In genomic region chr11:1773711-1774550, GRCh38 we compare ENCODE assay signal across 20 cellular contexts. TPM values are rescaled to one million over a fixed set of nuclear protein-coding genes. Genes with fewer than 3 reads are reported as not detected.
A peak's percentile ranks its signal among the peaks of the same experiment; 100 is the strongest.
DNase-seq lines count a peak whose midpoint lies in the region; ATAC-seq and TF ChIP-seq lines count a peak whose summit lies in the region.
"Had no signal": no experiment of that assay in that cellular context is flagged by ENCODE, and none has a peak within 500 bp of the region (broad histone marks: within the 10 kb centered on the region; RNA-seq: fewer than 3 reads in every experiment).

No MANE protein-coding gene starts in this region.

- H3K4me1 Mint-ChIP-seq in T-helper 17 cell: peaks cover 24% of the 10 kb centered on the region
- peaks cover 56 to 62% of the 10 kb centered on the region in 2 donors for H3K4me1 Mint-ChIP-seq in natural killer cell treated with Interleukin-12 subunit alpha and Interleukin-12 subunit beta and Interleukin-15 and Interleukin-18, amount 100 ng/mL, for 72 hours (ENCODE audit: low read depth in 2 of 2)

- TF ChIP-seq CTCF in right atrium auricular region (IDR thresholded peaks at IDR 0.05): no peak

- H3K9me3 ChIP-seq in right atrium auricular region (no peaks in the 10 kb centered on the region), T-helper 17 cell (ENCODE audit: control insufficient read depth, low read length, poor library complexity, severe bottlenecking) (no peaks in the 10 kb centered on the region)

- H3K36me3 Mint-ChIP-seq in T-helper 17 cell (ENCODE audit: low read depth): no peaks in the 10 kb centered on the region
- no peaks in the 10 kb centered on the region for H3K36me3 Mint-ChIP-seq in natural killer cell treated with Interleukin-12 subunit alpha and Interleukin-12 subunit beta and Interleukin-15 and Interleukin-18, amount 100 ng/mL, for 72 hours
- H3K36me3 Mint-ChIP-seq: activated naive CD8-positive, alpha-beta T cell had no signal

- no peaks in the 10 kb centered on the region for H3K27me3 ChIP-seq in right atrium auricular region
- H3K27me3 ChIP-seq: hepatocyte had no signal

- peak overlapping the region; percentile 61 for H3K27ac Mint-ChIP-seq in T-helper 17 cell
- peak overlapping the region; percentile 95 to 96 for H3K27ac Mint-ChIP-seq in natural killer cell treated with Interleukin-12 subunit alpha and Interleukin-12 subunit beta and Interleukin-15 and Interleukin-18, amount 100 ng/mL, for 72 hours
- H3K27ac Mint-ChIP-seq: activated naive CD8-positive, alpha-beta T cell; progenitor cell of endocrine pancreas had no signal

- intact Hi-C loops in cardiac septum (cut with DNase I): no loop called here

- DNase-seq in cardiac septum (ENCODE audit: low spot score) (peak; percentile 68), right atrium auricular region (ENCODE audit: low spot score) (no peak), T-helper 17 cell (no peak), Ammon's horn (ENCODE audit: low spot score) (no peak), ureter (ENCODE audit: low spot score) (no peak)
- no peak for DNase-seq in natural killer cell treated with Interleukin-12 subunit alpha and Interleukin-12 subunit beta and Interleukin-15 and Interleukin-18, amount 100 ng/mL, for 72 hours (ENCODE audit: low spot score)
- DNase-seq in activated CD4-positive, alpha-beta T cell treated with anti-CD3 and anti-CD28 coated beads, Interleukin-2, amount 50 U/mL, for 1 hour: no peak
- DNase-seq: activated CD4-positive, alpha-beta T cell treated with anti-CD3 and anti-CD28 coated beads for 4 hours; DMS79; HCEC 1CT; KBM-7; mammary epithelial cell; NCI-H2081; NK-92 treated with Interleukin-12 subunit alpha and Interleukin-12 subunit beta, amount 100 ng/mL, for 24 hours; small intestine; stimulated activated CD4-positive, alpha-beta T cell treated with anti-CD3 and anti-CD28 coated beads, Interleukin-4, amount 100 ng/mL, for 24 hours had no signal

- no peaks in the 10 kb centered on the region for H3K27me3 Mint-ChIP-seq in T-helper 17 cell
- no peaks in the 10 kb centered on the region for H3K27me3 Mint-ChIP-seq in natural killer cell treated with Interleukin-12 subunit alpha and Interleukin-12 subunit beta and Interleukin-15 and Interleukin-18, amount 100 ng/mL, for 72 hours
- H3K27me3 Mint-ChIP-seq: activated naive CD8-positive, alpha-beta T cell had no signal

- peaks cover 3% of the 10 kb centered on the region for H3K9me3 Mint-ChIP-seq in natural killer cell treated with Interleukin-12 subunit alpha and Interleukin-12 subunit beta and Interleukin-15 and Interleukin-18, amount 100 ng/mL, for 72 hours

- no peak overlapping the region for H3K4me3 ChIP-seq in right atrium auricular region
- H3K4me3 ChIP-seq: hepatocyte had no signal

- H3K27ac ChIP-seq in right atrium auricular region: no peak overlapping the region
- H3K27ac ChIP-seq: hepatocyte had no signal

- H3K36me3 ChIP-seq in right atrium auricular region: no peaks in the 10 kb centered on the region

- H3K4me3 Mint-ChIP-seq in T-helper 17 cell: no peak overlapping the region
- peak overlapping the region; percentile 49 for H3K4me3 Mint-ChIP-seq in natural killer cell treated with Interleukin-12 subunit alpha and Interleukin-12 subunit beta and Interleukin-15 and Interleukin-18, amount 100 ng/mL, for 72 hours
- H3K4me3 Mint-ChIP-seq: activated naive CD8-positive, alpha-beta T cell had no signal

- ATAC-seq in T-helper 17 cell (no peak), GM19351 (IDR thresholded peaks at IDR 0.05; ENCODE audit: unreplicated experiment) (no peak)
- no peak for ATAC-seq in natural killer cell treated with Interleukin-12 subunit alpha and Interleukin-12 subunit beta and Interleukin-15 and Interleukin-18, amount 100 ng/mL, for 72 hours

- peaks cover 0 to 17% of the 10 kb centered on the region in 2 donors for H3K4me1 ChIP-seq in right atrium auricular region

RNA-seq across cellular contexts. Expression of gene CTSD, which starts 10.2 kb away (rescaled TPM):
- total RNA-seq in cardiac septum: 521 TPM
- total RNA-seq in right atrium auricular region: 1,000 to 10,000 TPM in 1 of 2 donors, 100 to 1,000 TPM in 1; 782 to 1,042 TPM
- 10 to 100 TPM; 79.6 to 83.2 TPM for total RNA-seq in T-helper 17 cell
- 100 to 1,000 TPM; 350 to 592 TPM for total RNA-seq in natural killer cell treated with Interleukin-12 subunit alpha and Interleukin-12 subunit beta and Interleukin-15 and Interleukin-18, amount 100 ng/mL, for 72 hours
- total RNA-seq in ureter: 1,385 TPM

RNA-seq across cellular contexts. Expression of gene IFITM10, which starts 23.5 kb away (rescaled TPM):
- total RNA-seq in cardiac septum (2.0 TPM), right atrium auricular region (under 1 TPM; 0.37 to 0.47 TPM), T-helper 17 cell (under 1 TPM; 0.78 to 0.90 TPM), ureter (49.2 TPM)
- total RNA-seq in natural killer cell treated with Interleukin-12 subunit alpha and Interleukin-12 subunit beta and Interleukin-15 and Interleukin-18, amount 100 ng/mL, for 72 hours: 1 to 10 TPM; 2.3 to 8.1 TPM
